ENCODE assay signal across 8 cellular contexts in genomic region chr16:67846063-67846319, GRCh38. TPM values are rescaled to one million over a fixed set of nuclear protein-coding genes. Genes with fewer than 3 reads are reported as not detected.
DNase-seq lines count a peak whose midpoint lies in the region; ATAC-seq and TF ChIP-seq lines count a peak whose summit lies in the region.

No MANE protein-coding gene starts in this region.

- H3K36me3 Mint-ChIP-seq in CD14-positive monocyte, result peaks cover 4 to 5% of the 10 kb centered on the region in 2 donors
- peaks cover 10% of the 10 kb centered on the region for H3K36me3 Mint-ChIP-seq in neural progenitor cell

- H3K9me3 ChIP-seq in ectodermal cell (ENCODE audit: control insufficient read depth, low read length) (no peaks in the 10 kb centered on the region), neural progenitor cell (ENCODE audit: low read depth) (no peaks in the 10 kb centered on the region)

- H3K27me3 Mint-ChIP-seq in CD14-positive monocyte (ENCODE audit: low read depth in 3 of 3) (peaks cover 0 to 1% (median 1%) of the 10 kb centered on the region in 3 donors), neural progenitor cell (ENCODE audit: insufficient read depth, low read depth) (no peaks in the 10 kb centered on the region)

- H3K27ac ChIP-seq in ectodermal cell (ENCODE audit: insufficient read depth, low read depth, low read length, poor library complexity, severe bottlenecking) (peak overlapping the region; percentile 65), neural progenitor cell (peak overlapping the region; percentile 69)

- 47 to 56% methylated on average over 2 of the region's 2 CpGs for WGBS in ectodermal cell, 2 experiments

- H3K4me3 Mint-ChIP-seq in CD14-positive monocyte (peak overlapping the region; percentile 82 to 93), neural progenitor cell (peak overlapping the region; percentile 86)

- no peak overlapping the region for H2AFZ ChIP-seq in neural progenitor cell (replicated peaks)

- peaks cover 52% of the 10 kb centered on the region for H3K4me1 Mint-ChIP-seq in CD14-positive monocyte
- H3K4me1 Mint-ChIP-seq in neural progenitor cell, result peaks cover 46% of the 10 kb centered on the region

- H3K27ac Mint-ChIP-seq in CD14-positive monocyte (peak overlapping the region; percentile 82 to 94 (median 89)), neural progenitor cell (peak overlapping the region; percentile 97)

- peaks cover 38% of the 10 kb centered on the region for H3F3A ChIP-seq in neural progenitor cell (ENCODE audit: low read depth)

- H4K20me1 ChIP-seq in neural progenitor cell (ENCODE audit: low read depth), result peaks cover 55% of the 10 kb centered on the region

- intact Hi-C loops in CD14-positive monocyte (cut with micrococcal nuclease), result loop anchor here (1.0 to 10.0 kb wide), 4 partner anchors 13 to 181 kb away; partner anchors contain the start of genes ACD (in 1 of the 2), C16orf86 (in 1 of the 2), EDC4 (in 1 of the 2) and ENKD1 (in 1 of the 2)

- TF ChIP-seq CTCF in CD14-positive monocyte (IDR thresholded peaks at IDR 0.05) (no peak), neural progenitor cell (IDR thresholded peaks at IDR 0.05) (no peak)

- H3K36me3 ChIP-seq in ectodermal cell (ENCODE audit: control insufficient read depth, insufficient read depth, low read length) (no peaks in the 10 kb centered on the region), neural progenitor cell (no peaks in the 10 kb centered on the region)

- peak overlapping the region; percentile 31 for H3K9ac ChIP-seq in neural progenitor cell

- H3K27me3 ChIP-seq in ectodermal cell (ENCODE audit: control insufficient read depth, insufficient read depth, low read length, poor library complexity, severe bottlenecking), result no peaks in the 10 kb centered on the region
- H3K27me3 ChIP-seq in neural progenitor cell, result no peaks in the 10 kb centered on the region

- peaks cover 74% of the 10 kb centered on the region for H3K79me2 ChIP-seq in neural progenitor cell (ENCODE audit: low read depth)

- H3K4me3 ChIP-seq in ectodermal cell (ENCODE audit: insufficient read depth, low read depth, low read length), result peak overlapping the region; percentile 100
- H3K4me3 ChIP-seq in neural progenitor cell, result peak overlapping the region; percentile 99

- H3K4me2 ChIP-seq in neural progenitor cell, result peak overlapping the region; percentile 91

- no peak for ATAC-seq in HG02798 (IDR thresholded peaks at IDR 0.05; ENCODE audit: poor library complexity, unreplicated experiment)
- ATAC-seq in HG02759 (IDR thresholded peaks at IDR 0.05; ENCODE audit: unreplicated experiment), result no peak

- DNase-seq in CD14-positive monocyte (ENCODE audit: low spot score), result no peak
- DNase-seq in MV-4-11 (lab: John Stamatoyannopoulos, UW), result peak; percentile 35
- no peak for DNase-seq in neural progenitor cell (ENCODE audit: low spot score)
- no peak for DNase-seq in Kasumi-1 (lab: John Stamatoyannopoulos, UW)
- no peak for DNase-seq in cerebellar cortex (ENCODE audit: low spot score)

- H3K4me1 ChIP-seq in ectodermal cell (ENCODE audit: control insufficient read depth, insufficient read depth, low read length), result peaks cover 29% of the 10 kb centered on the region
- peaks cover 32% of the 10 kb centered on the region for H3K4me1 ChIP-seq in neural progenitor cell

- H3K9me3 Mint-ChIP-seq in CD14-positive monocyte (peaks cover 0 to 3% (median 0%) of the 10 kb centered on the region in 7 donors), neural progenitor cell (no peaks in the 10 kb centered on the region)

RNA-seq across cellular contexts. Expression of gene NUTF2, which starts 0.7 kb away (rescaled TPM):
- polyA plus RNA-seq in CD14-positive monocyte, result 100 to 1,000 TPM in 1 of 2 donors, 10 to 100 TPM in 1; 90.3 to 104 TPM
- polyA plus RNA-seq in ectodermal cell (2013, experiment 1 of 4), result 261 TPM
- polyA plus RNA-seq in ectodermal cell (2013, experiment 2 of 4), result 222 TPM
- polyA plus RNA-seq in ectodermal cell (2013, experiment 3 of 4), result 201 TPM
- polyA plus RNA-seq in ectodermal cell (2013, experiment 4 of 4), result 219 TPM
- 133 and 221 TPM in 2 replicates for total RNA-seq in neural progenitor cell (ENCODE audit: low replicate concordance)

RNA-seq across cellular contexts. Expression of gene CENPT, which starts 1.5 kb away (rescaled TPM):
- polyA plus RNA-seq in CD14-positive monocyte, result 10 to 100 TPM in 1 of 2 donors, 1 to 10 TPM in 1; 8.3 to 12.4 TPM
- polyA plus RNA-seq in ectodermal cell (2013, experiment 1 of 4), result 54.9 TPM
- polyA plus RNA-seq in ectodermal cell (2013, experiment 2 of 4), result 50.2 TPM
- 51.6 TPM for polyA plus RNA-seq in ectodermal cell (2013, experiment 3 of 4)
- 51.9 TPM for polyA plus RNA-seq in ectodermal cell (2013, experiment 4 of 4)
- total RNA-seq in neural progenitor cell (ENCODE audit: low replicate concordance), result 36.2 and 60.4 TPM in 2 replicates

RNA-seq across cellular contexts. Expression of gene THAP11, which starts 3.9 kb away (rescaled TPM):
- 10 to 100 TPM; 52.5 to 84.2 TPM for polyA plus RNA-seq in CD14-positive monocyte
- polyA plus RNA-seq in ectodermal cell (2013, experiment 1 of 4), result 41.4 TPM
- polyA plus RNA-seq in ectodermal cell (2013, experiment 2 of 4), result 37.7 TPM
- polyA plus RNA-seq in ectodermal cell (2013, experiment 3 of 4), result 31.8 TPM
- 36.8 TPM for polyA plus RNA-seq in ectodermal cell (2013, experiment 4 of 4)
- total RNA-seq in neural progenitor cell (ENCODE audit: low replicate concordance), result 27.3 and 46.5 TPM in 2 replicates

RNA-seq across cellular contexts. Expression of gene EDC4, which starts 26.9 kb away (rescaled TPM):
- 10 to 100 TPM; 13.7 to 18.2 TPM for polyA plus RNA-seq in CD14-positive monocyte
- 78.2 TPM for polyA plus RNA-seq in ectodermal cell (2013, experiment 1 of 4)
- polyA plus RNA-seq in ectodermal cell (2013, experiment 2 of 4), result 84.9 TPM
- polyA plus RNA-seq in ectodermal cell (2013, experiment 3 of 4), result 73.2 TPM
- 75.9 TPM for polyA plus RNA-seq in ectodermal cell (2013, experiment 4 of 4)
- total RNA-seq in neural progenitor cell (ENCODE audit: low replicate concordance), result 32.7 and 54.2 TPM in 2 replicates

RNA-seq across cellular contexts. Expression of gene NRN1L, which starts 38.7 kb away (rescaled TPM):
- polyA plus RNA-seq in CD14-positive monocyte, result under 1 TPM in 1 of 2 donors, not detected in 1; 0.50 TPM
- 1.1 TPM for polyA plus RNA-seq in ectodermal cell (2013, experiment 1 of 4)
- 0.96 TPM for polyA plus RNA-seq in ectodermal cell (2013, experiment 2 of 4)
- not detected for polyA plus RNA-seq in ectodermal cell (2013, experiment 3 of 4)
- polyA plus RNA-seq in ectodermal cell (2013, experiment 4 of 4), result 1.6 TPM
- total RNA-seq in neural progenitor cell (ENCODE audit: low replicate concordance), result 0.54 and 2.0 TPM in 2 replicates
